Comparison of ENCODE assay signal across 19 cellular contexts in the genomic region with DNA sequence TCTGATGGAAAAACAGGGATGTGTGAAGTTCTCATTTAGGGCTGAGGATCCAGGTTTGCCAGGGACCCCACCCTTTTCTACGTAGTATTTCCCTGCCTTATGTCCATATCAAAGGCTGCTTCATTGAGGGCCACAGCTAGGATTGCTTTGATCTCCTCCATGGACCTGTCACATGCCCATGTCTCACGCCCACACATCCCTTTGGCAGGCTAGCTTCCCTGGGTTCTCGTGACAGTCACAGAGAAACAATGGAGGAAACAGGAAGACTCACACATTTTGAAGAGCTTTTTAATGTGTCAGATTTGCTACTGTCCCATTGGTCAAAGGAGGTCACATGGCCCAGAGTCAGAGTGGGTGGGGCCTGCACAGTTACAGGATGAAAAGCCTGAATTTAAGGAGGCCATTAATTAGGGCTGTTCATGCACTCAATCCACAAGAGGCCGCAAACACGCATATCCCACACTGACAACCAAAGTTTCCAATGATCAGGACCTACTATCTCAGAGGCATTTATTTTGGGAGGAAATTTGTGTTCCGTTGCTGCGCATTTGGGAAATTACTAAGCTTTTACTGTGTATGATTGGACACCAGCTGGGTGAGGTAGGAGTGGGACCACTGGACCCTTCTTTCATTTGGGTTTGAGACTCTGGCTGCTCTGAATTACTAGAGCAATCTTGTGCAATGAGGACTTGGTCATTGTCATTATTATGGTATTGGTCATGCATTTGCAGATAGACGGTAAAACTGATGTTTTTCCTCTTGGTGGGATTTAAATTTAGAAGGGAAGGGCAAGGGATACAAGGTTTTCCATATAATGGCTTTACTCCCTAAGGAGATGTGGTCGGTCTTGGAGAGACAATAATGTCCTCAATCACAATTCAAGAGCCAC.
DNase-seq lines count a peak whose midpoint lies in the region; ATAC-seq lines count a peak whose summit lies in the region.
"Had no signal": no experiment of that assay in that cellular context is flagged by ENCODE, and none has a peak within 500 bp of the region (broad histone marks: within the 10 kb centered on the region; RNA-seq: fewer than 3 reads in every experiment).

No MANE protein-coding gene starts in this region.

- DNase-seq in activated CD4-positive, alpha-beta T cell treated with anti-CD3 and anti-CD28 coated beads for 48 hours: peak; percentile 5
- DNase-seq in activated CD4-positive, alpha-beta T cell treated with anti-CD3 and anti-CD28 coated beads, Interleukin-2, amount 50 U/mL, for 1 hour: no peak
- DNase-seq in M059J (ENCODE audit: low read depth) (peak; percentile 3), sciatic nerve (ENCODE audit: low spot score) (no peak), left colon (no peak)
- DNase-seq in activated CD8-positive, alpha-beta memory T cell treated with anti-CD3 and anti-CD28 coated beads, Interleukin-2, amount 50 U/mL, for 4 hours: no peak
- DNase-seq: 8988T; activated CD4-positive, alpha-beta T cell treated with anti-CD3 and anti-CD28 coated beads for 1 hour; activated naive CD4-positive, alpha-beta T cell treated with Interleukin-2 at 50 U/mL for 16 hours; activated T-cell treated with anti-CD3 and anti-CD28 coated beads, Interleukin-2, amount 50 U/mL, for 72 hours; CD8-positive, alpha-beta memory T cell; cortex of kidney; GF-D8; H9; NCI-H1105 treated with DMSO at 0.1 percent for 48 hours; NCI-H2081 treated with DMSO at 0.1 percent for 48 hours; T-cell had no signal

- intact Hi-C loops in sciatic nerve (cut with DNase I) (no loop called here), left colon (cut with DNase I, micrococcal nuclease) (no loop called here)

- ATAC-seq in esophagus mucosa: peak; percentile 13
- peak; percentile 27 for ATAC-seq in sciatic nerve
- ATAC-seq in GM19395 (IDR thresholded peaks at IDR 0.05; ENCODE audit: unreplicated experiment): no peak
- ATAC-seq in left colon: no peak
- ATAC-seq: activated T-cell treated with anti-CD3 and anti-CD28 coated beads, Interleukin-2, amount 50 U/mL, for 72 hours; T-cell had no signal

Comparison
In these comparisons a context has a peak if more than half of its experiments do, and no peak if none do; other contexts are left out.
1. DNase-seq: peak in activated CD4-positive, alpha-beta T cell treated with anti-CD3 and anti-CD28 coated beads for 48 hours (single experiment) and M059J (single experiment); none in activated CD4-positive, alpha-beta T cell treated with anti-CD3 and anti-CD28 coated beads, Interleukin-2, amount 50 U/mL, for 1 hour (single experiment), sciatic nerve (single experiment), left colon (0 of 2) and activated CD8-positive, alpha-beta memory T cell treated with anti-CD3 and anti-CD28 coated beads, Interleukin-2, amount 50 U/mL, for 4 hours (single experiment).
2. ATAC-seq: peak in esophagus mucosa (single experiment) and sciatic nerve (single experiment); none in GM19395 (single experiment) and left colon (single experiment).